In the genomic region with DNA sequence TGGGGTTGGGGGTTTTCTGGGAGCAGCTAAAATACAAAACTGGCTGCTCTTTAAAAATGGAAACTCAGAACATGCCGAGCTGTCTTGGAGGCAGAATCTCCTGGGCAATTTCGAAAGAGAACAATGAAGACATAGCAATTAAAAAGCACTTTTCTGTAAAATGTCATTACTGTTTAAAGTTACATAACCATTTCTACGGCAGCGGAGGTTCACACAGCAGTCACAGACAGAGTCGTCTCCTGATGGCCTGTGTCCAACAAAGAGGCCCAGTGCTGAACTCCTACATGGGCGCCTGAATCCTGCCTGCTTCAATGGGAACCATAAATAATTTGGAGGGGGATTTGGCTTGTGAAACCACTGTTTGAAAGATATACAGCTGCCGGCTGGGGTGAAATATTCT, we compare ENCODE assay signal across 18 cellular contexts.
A peak's percentile ranks its signal among the peaks of the same experiment; 100 is the strongest.
DNase-seq lines count a peak whose midpoint lies in the region; ATAC-seq and TF ChIP-seq lines count a peak whose summit lies in the region.
"Had no signal": no experiment of that assay in that cellular context is flagged by ENCODE, and none has a peak within 500 bp of the region (broad histone marks: within the 10 kb centered on the region; RNA-seq: fewer than 3 reads in every experiment).

No MANE protein-coding gene starts in this region.

- no peaks in the 10 kb centered on the region for H3K27me3 ChIP-seq in esophagus muscularis mucosa
- no peaks in the 10 kb centered on the region for H3K27me3 ChIP-seq in testis
- H3K27me3 ChIP-seq in vagina, result no peaks in the 10 kb centered on the region

- intact Hi-C loops in esophagus muscularis mucosa (cut with DNase I) (no loop called here), testis (cut with DNase I; ENCODE audit: low total_unique reads) (no loop called here), vagina (cut with DNase I) (no loop called here)
- intact Hi-C loops in activated naive CD4-positive, alpha-beta T cell treated with anti-CD3 and anti-CD28 coated beads for 36 hours (cut with micrococcal nuclease), result no loop called here

- H3K27me3 Mint-ChIP-seq in mesothelial cell of epicardium (ENCODE audit: low read depth), result no peaks in the 10 kb centered on the region
- H3K27me3 Mint-ChIP-seq in activated naive CD4-positive, alpha-beta T cell treated with anti-CD3 and anti-CD28 coated beads for 36 hours (ENCODE audit: low read depth), result no peaks in the 10 kb centered on the region
- H3K27me3 Mint-ChIP-seq: activated CD4-positive, alpha-beta T cell treated with anti-CD3 and anti-CD28 coated beads, Interleukin-2, amount 10 ng/mL, durations not matched to agents 24 days and 14 days; stimulated activated naive B cell treated with anti-CD40 and anti-IgM and Interleukin-4, amounts not matched to agents 10 μg/mL and 1 μg/mL and 100 μg/mL, for 72 hours had no signal

- no peak for ATAC-seq in GM18519 (IDR thresholded peaks at IDR 0.05; ENCODE audit: low FRiP score, unreplicated experiment)
- ATAC-seq: stimulated activated naive B cell treated with anti-CD40 and anti-IgM and Interleukin-4, amounts not matched to agents 10 μg/mL and 1 μg/mL and 100 μg/mL, for 72 hours had no signal

- H3K4me1 ChIP-seq in esophagus muscularis mucosa (peaks cover 0 to 19% (median 16%) of the 10 kb centered on the region in 4 donors), testis (peaks cover 4% of the 10 kb centered on the region), vagina (no peaks in the 10 kb centered on the region)

- peak overlapping the region; percentile 85 for H3K27ac Mint-ChIP-seq in mesothelial cell of epicardium
- H3K27ac Mint-ChIP-seq in activated naive CD4-positive, alpha-beta T cell treated with anti-CD3 and anti-CD28 coated beads for 36 hours, result no peak overlapping the region
- H3K27ac Mint-ChIP-seq: activated CD4-positive, alpha-beta T cell treated with anti-CD3 and anti-CD28 coated beads, Interleukin-2, amount 10 ng/mL, durations not matched to agents 24 days and 14 days; stimulated activated naive B cell treated with anti-CD40 and anti-IgM and Interleukin-4, amounts not matched to agents 10 μg/mL and 1 μg/mL and 100 μg/mL, for 72 hours; T-helper 2 cell treated with Interferon-gamma antibody and Interleukin-4, amounts not matched to agents 5 μg/mL and 100 μg/mL, for 36 hours had no signal

- CTCF ChIA-PET in activated naive CD4-positive, alpha-beta T cell treated with anti-CD3 and anti-CD28 coated beads for 36 hours (lab: Charles Lee), result no interaction called here

- peaks cover 50% of the 10 kb centered on the region for H3K4me1 Mint-ChIP-seq in mesothelial cell of epicardium
- no peaks in the 10 kb centered on the region for H3K4me1 Mint-ChIP-seq in activated naive CD4-positive, alpha-beta T cell treated with anti-CD3 and anti-CD28 coated beads for 36 hours (ENCODE audit: low read depth)
- H3K4me1 Mint-ChIP-seq: activated CD4-positive, alpha-beta T cell treated with anti-CD3 and anti-CD28 coated beads, Interleukin-2, amount 10 ng/mL, durations not matched to agents 24 days and 14 days; stimulated activated naive B cell treated with anti-CD40 and anti-IgM and Interleukin-4, amounts not matched to agents 10 μg/mL and 1 μg/mL and 100 μg/mL, for 72 hours had no signal

- TF ChIP-seq CTCF in esophagus muscularis mucosa (IDR thresholded peaks at IDR 0.05) (no peak), mesothelial cell of epicardium (IDR thresholded peaks at IDR 0.05; ENCODE audit: unreplicated experiment) (no peak), testis (IDR thresholded peaks at IDR 0.05) (no peak), vagina (IDR thresholded peaks at IDR 0.05) (no peak)

- peak; percentile 30 to 67 for DNase-seq in NCI-H2081 (lab: John Stamatoyannopoulos, UW)
- DNase-seq in esophagus muscularis mucosa (ENCODE audit: extremely low spot score), result no peak
- DNase-seq in mesothelial cell of epicardium (ENCODE audit: low spot score in 2 of 2, unreplicated experiment in 2 of 2), result peak; percentile 40 to 52
- peak; percentile 46 for DNase-seq in testis
- no peak for DNase-seq in SHP77 (lab: John Stamatoyannopoulos, UW)
- DNase-seq in vagina (ENCODE audit: extremely low spot score in 2 of 2), result no peak
- DNase-seq in activated naive CD4-positive, alpha-beta T cell treated with anti-CD3 and anti-CD28 coated beads for 36 hours, result no peak
- DNase-seq: activated CD4-positive, alpha-beta T cell treated with anti-CD3 and anti-CD28 coated beads, Interleukin-2, amount 10 ng/mL, durations not matched to agents 24 days and 14 days; COR-L47; effector CD4-positive, alpha-beta T cell; GF-D8; KG1; NCI-H1694 treated with DMSO at 0.1 percent for 48 hours; NCI-H774; stimulated activated naive B cell treated with anti-CD40 and anti-IgM and Interleukin-4, amounts not matched to agents 10 μg/mL and 1 μg/mL and 100 μg/mL, for 72 hours had no signal

- TF ChIP-seq EP300 in esophagus muscularis mucosa (IDR thresholded peaks at IDR 0.05), result no peak

- no peaks in the 10 kb centered on the region for H3K36me3 ChIP-seq in esophagus muscularis mucosa
- H3K36me3 ChIP-seq in testis (ENCODE audit: low read depth, missing control alignments), result no peaks in the 10 kb centered on the region
- H3K36me3 ChIP-seq in vagina, result no peaks in the 10 kb centered on the region

- peak overlapping the region; percentile 2 for H3K4me3 Mint-ChIP-seq in mesothelial cell of epicardium
- H3K4me3 Mint-ChIP-seq in activated naive CD4-positive, alpha-beta T cell treated with anti-CD3 and anti-CD28 coated beads for 36 hours, result no peak overlapping the region
- H3K4me3 Mint-ChIP-seq: activated CD4-positive, alpha-beta T cell treated with anti-CD3 and anti-CD28 coated beads, Interleukin-2, amount 10 ng/mL, durations not matched to agents 24 days and 14 days; stimulated activated naive B cell treated with anti-CD40 and anti-IgM and Interleukin-4, amounts not matched to agents 10 μg/mL and 1 μg/mL and 100 μg/mL, for 72 hours; T-helper 2 cell treated with Interferon-gamma antibody and Interleukin-4, amounts not matched to agents 5 μg/mL and 100 μg/mL, for 36 hours had no signal

- no peaks in the 10 kb centered on the region for H3K9me3 ChIP-seq in esophagus muscularis mucosa
- no peaks in the 10 kb centered on the region for H3K9me3 ChIP-seq in testis
- no peaks in the 10 kb centered on the region for H3K9me3 ChIP-seq in vagina

- peak overlapping the region in 1 of 4 donors; percentile 11 for H3K4me3 ChIP-seq in esophagus muscularis mucosa
- H3K4me3 ChIP-seq in testis, result no peak overlapping the region
- H3K4me3 ChIP-seq in vagina, result no peak overlapping the region

- H3K9me3 Mint-ChIP-seq in mesothelial cell of epicardium, result peaks cover 4% of the 10 kb centered on the region
- peaks cover 4% of the 10 kb centered on the region for H3K9me3 Mint-ChIP-seq in activated naive CD4-positive, alpha-beta T cell treated with anti-CD3 and anti-CD28 coated beads for 36 hours

- no peak for TF ChIP-seq POLR2A in esophagus muscularis mucosa (IDR thresholded peaks at IDR 0.05; ENCODE audit: low read depth)
- TF ChIP-seq POLR2A in testis (IDR thresholded peaks at IDR 0.05), result no peak
- TF ChIP-seq POLR2A in vagina (IDR thresholded peaks at IDR 0.05), result no peak

- H3K36me3 Mint-ChIP-seq in mesothelial cell of epicardium, result peaks cover 1% of the 10 kb centered on the region
- no peaks in the 10 kb centered on the region for H3K36me3 Mint-ChIP-seq in activated naive CD4-positive, alpha-beta T cell treated with anti-CD3 and anti-CD28 coated beads for 36 hours (ENCODE audit: low read depth)
- H3K36me3 Mint-ChIP-seq: stimulated activated naive B cell treated with anti-CD40 and anti-IgM and Interleukin-4, amounts not matched to agents 10 μg/mL and 1 μg/mL and 100 μg/mL, for 72 hours had no signal

- H3K27ac ChIP-seq in esophagus muscularis mucosa (replicated peaks in 1 of 4) (peak overlapping the region; percentile 36 to 51 (median 49)), testis (no peak overlapping the region), vagina (no peak overlapping the region)
- H3K27ac ChIP-seq: RWPE1 had no signal

- WGBS in esophagus muscularis mucosa, result 27% methylated on average over 7 of the region's 7 CpGs
- 38 to 43% methylated on average over 7 of the region's 7 CpGs for WGBS in testis, 2 donors

Comparison
In these comparisons a context has a peak if more than half of its experiments do, and no peak if none do; other contexts are left out.
1. DNase-seq: peak in NCI-H2081 (2 of 2), mesothelial cell of epicardium (2 of 2) and testis (single experiment); none in esophagus muscularis mucosa (single experiment), SHP77 (0 of 2), vagina (0 of 2) and activated naive CD4-positive, alpha-beta T cell treated with anti-CD3 and anti-CD28 coated beads for 36 hours (single experiment).
2. H3K27ac ChIP-seq: peak in esophagus muscularis mucosa (4 of 4); none in testis (0 of 2) and vagina (single experiment).